19 cellular contexts compared by ENCODE assay signal in the genomic region with DNA sequence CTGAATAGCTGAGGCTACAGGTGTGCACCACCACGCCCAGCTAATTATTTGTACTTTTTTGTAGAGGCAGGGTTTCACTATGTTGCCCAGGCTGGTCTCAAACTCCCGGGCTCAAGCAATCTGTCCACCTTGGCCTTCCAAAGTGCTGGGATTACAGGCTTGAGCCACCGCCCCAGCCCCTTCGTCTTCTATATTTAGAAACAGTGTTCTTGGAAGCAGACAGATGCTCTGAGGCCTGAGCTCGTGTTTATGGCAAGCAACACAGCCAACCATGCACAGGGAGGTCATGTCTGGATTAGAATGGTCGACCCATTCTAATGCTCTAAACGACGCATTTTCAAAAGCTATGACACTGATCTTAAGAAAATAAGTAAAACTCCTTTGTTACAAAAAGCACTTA. TPM values are rescaled to one million over a fixed set of nuclear protein-coding genes. Genes with fewer than 3 reads are reported as not detected.
DNase-seq lines count a peak whose midpoint lies in the region; ATAC-seq and TF ChIP-seq lines count a peak whose summit lies in the region.
"Had no signal": no experiment of that assay in that cellular context is flagged by ENCODE, and none has a peak within 500 bp of the region (broad histone marks: within the 10 kb centered on the region; RNA-seq: fewer than 3 reads in every experiment).

No MANE protein-coding gene starts in this region.

- peaks cover 0 to 66% (median 62%) of the 10 kb centered on the region in 4 donors for H3K4me1 ChIP-seq in tibial artery
- peaks cover 8% of the 10 kb centered on the region for H3K4me1 ChIP-seq in body of pancreas
- H3K4me1 ChIP-seq in PC-3 (ENCODE audit: insufficient read depth, low read length): peaks cover 7% of the 10 kb centered on the region; the same call in 1 of the 2 replicates

- CTCF ChIA-PET in PC-3 (lab: Charles Lee): no interaction called here

- intact Hi-C loops in tibial artery (cut with DNase I; ENCODE audit: low total_unique reads): no loop called here
- intact Hi-C loops in body of pancreas (cut with DNase I): no loop called here
- intact Hi-C loops in PC-3 (cut with micrococcal nuclease): no loop called here

- H3K36me3 Mint-ChIP-seq in activated T-cell treated with anti-CD3 and anti-CD28 coated beads, Interleukin-2, amount 50 U/mL, for 24 hours (ENCODE audit: low read depth): peaks cover 88% of the 10 kb centered on the region
- peaks cover 11% of the 10 kb centered on the region for H3K36me3 Mint-ChIP-seq in glutamatergic neuron (ENCODE audit: unreplicated experiment)
- peaks cover 25% of the 10 kb centered on the region for H3K36me3 Mint-ChIP-seq in nephron progenitor cell (ENCODE audit: low read depth)

- no peaks in the 10 kb centered on the region for H3K27me3 ChIP-seq in tibial artery
- no peaks in the 10 kb centered on the region for H3K27me3 ChIP-seq in body of pancreas
- H3K27me3 ChIP-seq in PC-3 (ENCODE audit: low read length): no peaks in the 10 kb centered on the region
- H3K27me3 ChIP-seq: BLaER1 treated with 17β-estradiol and CSF1 and Interleukin-3, amounts not matched to agents 10 nM and 100 nM had no signal

- no peak overlapping the region for H3K4me3 ChIP-seq in tibial artery
- no peak overlapping the region for H3K4me3 ChIP-seq in body of pancreas
- H3K4me3 ChIP-seq in PC-3 (ENCODE audit: low read length): no peak overlapping the region
- H3K4me3 ChIP-seq: BLaER1 treated with 17β-estradiol and CSF1 and Interleukin-3, amounts not matched to agents 10 nM and 100 nM had no signal

- peaks cover 5 to 76% (median 31%) of the 10 kb centered on the region in 3 donors for H3K36me3 ChIP-seq in tibial artery
- no peaks in the 10 kb centered on the region for H3K36me3 ChIP-seq in body of pancreas (replicated peaks in 1 of 2; ENCODE audit: insufficient read depth in 1 of 2, low read depth in 2 of 2)
- H3K36me3 ChIP-seq in PC-3 (ENCODE audit: low read depth, low read length): no peaks in the 10 kb centered on the region

- TF ChIP-seq POLR2A in body of pancreas (IDR thresholded peaks at IDR 0.05): no peak

- peaks cover 54% of the 10 kb centered on the region for H3K4me1 Mint-ChIP-seq in activated T-cell treated with anti-CD3 and anti-CD28 coated beads, Interleukin-2, amount 50 U/mL, for 24 hours (ENCODE audit: low read depth)
- H3K4me1 Mint-ChIP-seq in glutamatergic neuron (ENCODE audit: low read depth, unreplicated experiment): peaks cover 25% of the 10 kb centered on the region
- peaks cover 37% of the 10 kb centered on the region for H3K4me1 Mint-ChIP-seq in nephron progenitor cell

- H2AFZ ChIP-seq in PC-3 (ENCODE audit: low read length): no peak overlapping the region

- no peak for TF ChIP-seq CTCF in glutamatergic neuron (IDR thresholded peaks at IDR 0.05; ENCODE audit: partially characterized antibody, unreplicated experiment)
- TF ChIP-seq CTCF in nephron progenitor cell (IDR thresholded peaks at IDR 0.05): no peak
- TF ChIP-seq CTCF in tibial artery (IDR thresholded peaks at IDR 0.05): no peak
- no peak for TF ChIP-seq CTCF in body of pancreas (IDR thresholded peaks at IDR 0.05)
- no peak for TF ChIP-seq CTCF in PC-3 (conservative IDR thresholded peaks at IDR 0.05; ENCODE audit: low read depth, low read length)

- no TSS peak for BruUV-seq in PC-3 (replicated peaks; lab: Mats Ljungman, UMichigan)

- H3K4me3 Mint-ChIP-seq in activated T-cell treated with anti-CD3 and anti-CD28 coated beads, Interleukin-2, amount 50 U/mL, for 24 hours: no peak overlapping the region
- peak overlapping the region; percentile 35 for H3K4me3 Mint-ChIP-seq in glutamatergic neuron (ENCODE audit: unreplicated experiment)
- H3K4me3 Mint-ChIP-seq in nephron progenitor cell: no peak overlapping the region

- no peaks in the 10 kb centered on the region for H4K20me1 ChIP-seq in PC-3 (ENCODE audit: low read length)

- no peaks in the 10 kb centered on the region for H3K27me3 Mint-ChIP-seq in activated T-cell treated with anti-CD3 and anti-CD28 coated beads, Interleukin-2, amount 50 U/mL, for 24 hours
- H3K27me3 Mint-ChIP-seq in glutamatergic neuron (ENCODE audit: unreplicated experiment) (peaks cover 6% of the 10 kb centered on the region), nephron progenitor cell (ENCODE audit: low read depth, poor library complexity) (peaks cover 8% of the 10 kb centered on the region)

- no peaks in the 10 kb centered on the region for H3K79me2 ChIP-seq in PC-3 (ENCODE audit: low read length)

- no peaks in the 10 kb centered on the region for H3K9me3 Mint-ChIP-seq in activated T-cell treated with anti-CD3 and anti-CD28 coated beads, Interleukin-2, amount 50 U/mL, for 24 hours
- H3K9me3 Mint-ChIP-seq in glutamatergic neuron (ENCODE audit: unreplicated experiment): peaks cover 1% of the 10 kb centered on the region
- no peaks in the 10 kb centered on the region for H3K9me3 Mint-ChIP-seq in nephron progenitor cell

- WGBS in body of pancreas, 2 donors: 79 to 88% methylated on average over 8 of the region's 8 CpGs

- no peak for ATAC-seq in body of pancreas
- no peak for ATAC-seq in PC-3

- no peak for DNase-seq in activated T-cell treated with anti-CD3 and anti-CD28 coated beads, Interleukin-2, amount 50 U/mL, for 24 hours
- DNase-seq in activated T-cell treated with anti-CD3 and anti-CD28 coated beads, Interleukin-2, amount 50 U/mL, for 1 hour: no peak
- DNase-seq in glutamatergic neuron (no peak), nephron progenitor cell (no peak), tibial artery (no peak), body of pancreas (no peak), NK-92 (lab: John Stamatoyannopoulos, UW; ENCODE audit: unreplicated experiment) (no peak), PC-3 (no peak)
- DNase-seq: activated CD4-positive, alpha-beta T cell treated with anti-CD3 and anti-CD28 coated beads, Interleukin-2, amount 50 U/mL, for 1 hour; activated T-cell treated with anti-CD3 and anti-CD28 coated beads for 4 hours; central memory CD4-positive, alpha-beta T cell; effector CD8-positive, alpha-beta T cell; mesenchymal stem cell; NCI-H187 treated with DMSO at 0.1 percent for 48 hours; RPMI8226; stimulated activated CD4-positive, alpha-beta T cell treated with anti-CD3 and anti-CD28 coated beads, Interleukin-15, amount 100 ng/mL, for 24 hours; stimulated activated naive CD4-positive, alpha-beta T cell treated with Interleukin-2 at 50 U/mL for 16 hours had no signal

- H3K9me3 ChIP-seq in tibial artery (no peaks in the 10 kb centered on the region), body of pancreas (no peaks in the 10 kb centered on the region), PC-3 (ENCODE audit: low read length) (no peaks in the 10 kb centered on the region)
- H3K9me3 ChIP-seq: BLaER1 treated with 17β-estradiol and CSF1 and Interleukin-3, amounts not matched to agents 10 nM and 100 nM had no signal

- H3K4me2 ChIP-seq in PC-3 (ENCODE audit: low read length): no peak overlapping the region

- POLR2A ChIA-PET in PC-3 (lab: Charles Lee; ENCODE audit: unreplicated experiment): no interaction called here

- H3F3A ChIP-seq in PC-3 (ENCODE audit: low read length, unreplicated experiment): no peaks in the 10 kb centered on the region

- H3K9ac ChIP-seq in PC-3 (ENCODE audit: low read length): no peak overlapping the region

- H3K27ac ChIP-seq in tibial artery (peak overlapping the region; percentile 71 to 76), body of pancreas (no peak overlapping the region), PC-3 (ENCODE audit: low read length) (no peak overlapping the region)
- H3K27ac ChIP-seq: BLaER1 treated with 17β-estradiol and CSF1 and Interleukin-3, amounts not matched to agents 10 nM and 100 nM had no signal

- peak overlapping the region; percentile 47 for H3K27ac Mint-ChIP-seq in activated T-cell treated with anti-CD3 and anti-CD28 coated beads, Interleukin-2, amount 50 U/mL, for 24 hours
- H3K27ac Mint-ChIP-seq in glutamatergic neuron (ENCODE audit: unreplicated experiment) (peak overlapping the region; percentile 64), nephron progenitor cell (peak overlapping the region; percentile 66)

- no peaks in the 10 kb centered on the region for H3K9me2 ChIP-seq in PC-3 (replicated peaks; ENCODE audit: low read length)

RNA-seq across cellular contexts. Expression of a gene that starts 16.6 kb away (rescaled TPM):
- total RNA-seq in glutamatergic neuron (ENCODE audit: unreplicated experiment): 0.22 TPM
- 10 to 100 TPM; 23.6 to 25.1 TPM for total RNA-seq in body of pancreas
- not detected in 2 replicates for total RNA-seq in PC-3 (2014; rRNA removed)
- total RNA-seq: A172 had no signal

RNA-seq across cellular contexts. Expression of a gene that starts 56.9 kb away (rescaled TPM):
- total RNA-seq in glutamatergic neuron (ENCODE audit: unreplicated experiment) (101 TPM), body of pancreas (10 to 100 TPM; 25.4 to 76.5 TPM), PC-3 (2014; rRNA removed) (37.8 and 61.3 TPM in 2 replicates)

Comparison
In these comparisons a context has a peak if more than half of its experiments do, and no peak if none do; other contexts are left out.
1. H3K27ac ChIP-seq: peak in tibial artery (2 of 2); none in body of pancreas (0 of 4) and PC-3 (single experiment).
2. RNA of a gene that starts 16.6 kb away (total RNA-seq): 23.6 to 25.1 TPM in body of pancreas; 0.22 TPM in glutamatergic neuron (single experiment) and not detected in PC-3; every median in the first group is over 10 times any median in the second.
3. Peak in every context shown above with its lines, with median percentiles within 50 percentile points of each other: H3K27ac Mint-ChIP-seq.